18 cellular contexts compared by ENCODE assay signal in the genomic region with DNA sequence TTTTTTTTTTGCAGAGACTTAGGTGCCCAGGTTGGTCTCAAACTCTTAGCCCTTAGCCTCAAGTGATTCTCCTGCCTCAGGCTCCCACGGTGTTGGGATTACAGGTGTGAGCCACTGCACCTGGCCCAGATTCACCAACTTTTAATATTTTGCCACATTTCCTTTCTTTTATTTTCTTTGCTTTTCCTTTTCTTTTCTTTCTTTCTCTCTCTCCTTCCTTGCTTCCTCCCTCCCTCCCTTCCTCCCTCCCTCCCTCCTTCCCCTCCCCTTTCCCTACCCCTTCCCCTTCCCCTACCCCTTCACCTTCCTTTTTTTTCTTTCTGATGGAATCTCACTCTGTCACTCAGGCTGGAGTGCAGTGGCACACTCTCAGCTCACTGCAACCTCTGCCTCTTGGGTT.
"Had no signal": no experiment of that assay in that cellular context is flagged by ENCODE, and none has a peak within 500 bp of the region (broad histone marks: within the 10 kb centered on the region; RNA-seq: fewer than 3 reads in every experiment).

No MANE protein-coding gene starts in this region.

- DNase-seq: activated CD4-positive, alpha-beta T cell treated with anti-CD3 and anti-CD28 coated beads, Interleukin-2, amount 10 ng/mL, durations not matched to agents 24 days and 14 days; activated CD8-positive, alpha-beta T cell treated with anti-CD3 and anti-CD28 coated beads for 36 hours; activated naive CD4-positive, alpha-beta T cell; activated naive CD8-positive, alpha-beta T cell treated with anti-CD3 and anti-CD28 coated beads for 36 hours; activated T-cell treated with anti-CD3 and anti-CD28 coated beads, Interleukin-2, amount 50 U/mL, for 1 hour; amniotic stem cell; erythroblast; foreskin melanocyte; glutamatergic neuron; midbrain; spleen; stimulated activated CD8-positive, alpha-beta memory T cell treated with anti-CD3 and anti-CD28 coated beads, Interleukin-4, amount 100 ng/mL, for 48 hours; stimulated activated naive CD8-positive, alpha-beta T cell treated with anti-CD3 and anti-CD28 coated beads, Interleukin-15, Interleukin-2, amounts not matched to agents 100 U/mL and 50 U/mL, for 24 hours; T-helper 1 cell; T1000 had no signal

- H3K27ac ChIP-seq: spleen had no signal

- H3K27me3 ChIP-seq: dorsolateral prefrontal cortex, spleen had no signal

- H3K4me3 ChIP-seq: spleen had no signal

- ATAC-seq: activated CD8-positive, alpha-beta T cell treated with anti-CD3 and anti-CD28 coated beads for 36 hours; activated T-helper 17 cell treated with anti-CD3 and anti-CD28 coated beads, Interleukin-2, amount 50 U/mL, for 72 hours; sciatic nerve; stimulated activated naive CD8-positive, alpha-beta T cell treated with anti-CD3 and anti-CD28 coated beads, Interleukin-15, Interleukin-2, amounts not matched to agents 100 U/mL and 50 U/mL, for 24 hours had no signal
